In the genomic region with DNA sequence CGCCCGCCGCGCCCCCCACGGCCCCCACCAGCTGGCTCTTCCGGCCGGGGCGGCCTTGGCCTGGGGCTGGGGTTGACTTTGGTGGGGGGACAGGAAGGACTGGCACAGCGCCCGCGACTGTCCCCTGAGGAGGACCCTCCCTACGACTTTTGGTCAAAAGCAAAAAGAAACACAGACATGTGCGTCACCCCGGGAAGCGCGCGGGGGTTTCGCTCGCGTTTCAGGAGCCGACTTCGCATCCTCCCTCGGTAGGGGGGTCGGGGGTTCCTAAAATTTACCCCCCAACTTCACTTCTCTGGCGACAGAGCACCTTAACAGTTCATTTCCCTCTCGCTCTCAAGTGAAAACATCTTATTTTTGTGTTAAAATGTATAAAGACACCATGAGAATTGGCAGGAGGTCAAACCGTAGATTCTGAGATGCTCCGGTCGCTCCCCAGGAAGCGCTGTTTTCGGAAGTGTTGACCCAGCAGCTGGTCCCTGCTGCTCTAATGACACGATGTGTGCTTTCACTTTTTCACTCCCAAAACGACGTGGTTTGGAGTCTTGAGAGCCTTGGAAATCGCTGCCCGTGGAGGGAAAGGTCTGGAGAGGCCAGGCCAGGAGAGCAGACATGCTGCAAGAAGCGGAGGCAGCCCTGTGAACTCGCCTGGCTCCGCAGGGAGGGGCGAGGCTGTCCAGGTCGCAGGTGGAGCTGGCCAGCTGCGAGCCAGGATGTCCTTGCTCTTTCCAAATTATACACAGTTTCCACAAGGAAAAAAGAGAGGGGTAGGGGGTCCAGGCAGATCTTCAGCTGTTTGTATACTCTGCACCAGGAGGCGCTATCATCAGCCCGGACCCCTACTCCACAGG, we compare ENCODE assay signal across 8 cellular contexts.
A peak's percentile ranks its signal among the peaks of the same experiment; 100 is the strongest.
DNase-seq lines count a peak whose midpoint lies in the region; ATAC-seq and TF ChIP-seq lines count a peak whose summit lies in the region.

No MANE protein-coding gene starts in this region.

- peaks cover 14% of the 10 kb centered on the region for H3K79me1 ChIP-seq in trophoblast cell (ENCODE audit: low read length)

- H3K9me2 ChIP-seq in OCI-LY1 (ENCODE audit: low read depth, low read length) = no peaks in the 10 kb centered on the region

- H2BK120ac ChIP-seq in trophoblast cell (ENCODE audit: insufficient read depth, low read length, poor library complexity) = peak overlapping the region; percentile 92

- peak; percentile 46 for DNase-seq in activated CD4-positive, alpha-beta T cell treated with anti-CD3 and anti-CD28 coated beads for 36 hours
- DNase-seq in activated CD4-positive, alpha-beta T cell treated with anti-CD3 and anti-CD28 coated beads for 1 hour = no peak
- DNase-seq in activated naive CD8-positive, alpha-beta T cell treated with anti-CD3 and anti-CD28 coated beads, Interleukin-2, amount 10 ng/mL, durations not matched to agents 7 days and 5 days = peak; percentile 50
- DNase-seq in heart right ventricle = peak; percentile 72 to 80
- peak; percentile 18 to 48 for DNase-seq in trophoblast cell
- DNase-seq in NCI-H510A treated with DMSO at 0.1 percent for 48 hours (lab: John Stamatoyannopoulos, UW) = no peak

- no peaks in the 10 kb centered on the region for H3K9me3 Mint-ChIP-seq in activated CD4-positive, alpha-beta T cell treated with anti-CD3 and anti-CD28 coated beads for 36 hours (ENCODE audit: low read depth)
- H3K9me3 Mint-ChIP-seq in activated naive CD8-positive, alpha-beta T cell treated with anti-CD3 and anti-CD28 coated beads, Interleukin-2, amount 10 ng/mL, durations not matched to agents 7 days and 5 days = no peaks in the 10 kb centered on the region

- no peaks in the 10 kb centered on the region for H3K27me3 Mint-ChIP-seq in activated CD4-positive, alpha-beta T cell treated with anti-CD3 and anti-CD28 coated beads for 36 hours
- H3K27me3 Mint-ChIP-seq in activated naive CD8-positive, alpha-beta T cell treated with anti-CD3 and anti-CD28 coated beads, Interleukin-2, amount 10 ng/mL, durations not matched to agents 7 days and 5 days = peaks cover 20% of the 10 kb centered on the region

- intact Hi-C loops in activated CD4-positive, alpha-beta T cell treated with anti-CD3 and anti-CD28 coated beads for 36 hours (cut with DNase I, micrococcal nuclease) = loop anchor here (2.0 to 5.0 kb wide), 5 partner anchors 153 to 357 kb away; partner anchors contain the start of gene MAP3K1 (in 1 of the 2)
- intact Hi-C loops in heart right ventricle (cut with DNase I) = loop anchor here in 6 of 10 donors (2.0 to 10.0 kb wide), 7 partner anchors 103 to 353 kb away; partner anchors contain the start of gene MAP3K1 (in 5 of the 6)

- H3K27ac Mint-ChIP-seq in activated CD4-positive, alpha-beta T cell treated with anti-CD3 and anti-CD28 coated beads for 36 hours = peak overlapping the region; percentile 84
- H3K27ac Mint-ChIP-seq in activated naive CD8-positive, alpha-beta T cell treated with anti-CD3 and anti-CD28 coated beads, Interleukin-2, amount 10 ng/mL, durations not matched to agents 7 days and 5 days = peak overlapping the region; percentile 68

- H3K79me2 ChIP-seq in OCI-LY1 (ENCODE audit: insufficient read depth, low read length) = no peaks in the 10 kb centered on the region
- peaks cover 2% of the 10 kb centered on the region for H3K79me2 ChIP-seq in trophoblast cell (ENCODE audit: control insufficient read depth, insufficient read depth, low read length, poor library complexity)

- no peak overlapping the region for H3K23ac ChIP-seq in trophoblast cell (ENCODE audit: low read length)

- no peaks in the 10 kb centered on the region for H3K9me3 ChIP-seq in OCI-LY1 (ENCODE audit: low read length)
- H3K9me3 ChIP-seq in heart right ventricle = no peaks in the 10 kb centered on the region
- no peaks in the 10 kb centered on the region for H3K9me3 ChIP-seq in trophoblast cell (ENCODE audit: insufficient read depth, low read depth, low read length)

- H3K4me2 ChIP-seq in OCI-LY1 (ENCODE audit: low read length) (peak overlapping the region; percentile 86), trophoblast cell (ENCODE audit: low read length) (peak overlapping the region; percentile 85)

- H3K36me3 ChIP-seq in OCI-LY1 (ENCODE audit: insufficient read depth, low read length) (no peaks in the 10 kb centered on the region), heart right ventricle (no peaks in the 10 kb centered on the region), trophoblast cell (ENCODE audit: control insufficient read depth in 1 of 2, insufficient read depth in 2 of 2, low read length in 2 of 2) (no peaks in the 10 kb centered on the region)

- peak overlapping the region; percentile 57 for H3K4me3 ChIP-seq in OCI-LY1 (ENCODE audit: low read depth, low read length, poor library complexity, severe bottlenecking)
- H3K4me3 ChIP-seq in heart right ventricle = peak overlapping the region; percentile 29 to 76 (median 66)
- peak overlapping the region; percentile 61 for H3K4me3 ChIP-seq in trophoblast cell (ENCODE audit: low read depth, low read length)

- H4K12ac ChIP-seq in trophoblast cell (ENCODE audit: low read depth, low read length) = peak overlapping the region; percentile 45

- H2BK5ac ChIP-seq in trophoblast cell (ENCODE audit: low read depth, low read length, poor library complexity) = peak overlapping the region; percentile 60

- H3K18ac ChIP-seq in trophoblast cell (ENCODE audit: low read length) = no peak overlapping the region

- peak overlapping the region; percentile 90 for H4K91ac ChIP-seq in trophoblast cell (ENCODE audit: low read depth, low read length)

- peak overlapping the region; percentile 57 for H3K14ac ChIP-seq in trophoblast cell (ENCODE audit: low read length)

- peaks cover 60% of the 10 kb centered on the region for H3K4me1 ChIP-seq in OCI-LY1 (ENCODE audit: insufficient read depth, low read length, severe bottlenecking)
- peaks cover 0 to 55% (median 16%) of the 10 kb centered on the region in 9 donors for H3K4me1 ChIP-seq in heart right ventricle
- H3K4me1 ChIP-seq in trophoblast cell (ENCODE audit: control insufficient read depth in 1 of 2, insufficient read depth in 2 of 2, low read length in 2 of 2) = peaks cover 8 to 14% of the 10 kb centered on the region in 2 experiments

- H3K9ac ChIP-seq in OCI-LY1 (ENCODE audit: low read length) (peak overlapping the region; percentile 68), trophoblast cell (ENCODE audit: low read length) (no peak overlapping the region)

- H2AK5ac ChIP-seq in trophoblast cell (ENCODE audit: low read length) = no peak overlapping the region

- POLR2A ChIA-PET in activated CD4-positive, alpha-beta T cell treated with anti-CD3 and anti-CD28 coated beads for 36 hours (lab: Charles Lee) = no interaction called here
- POLR2A ChIA-PET in activated naive CD8-positive, alpha-beta T cell treated with anti-CD3 and anti-CD28 coated beads, Interleukin-2, amount 10 ng/mL, durations not matched to agents 7 days and 5 days (lab: Charles Lee) = interaction anchor here (0.6 to 1.2 kb wide), 2 partner anchors 108 to 152 kb away, joined by 4 to 5 read pairs; no protein-coding TSS in a partner anchor

- peak; percentile 68 for TF ChIP-seq CTCF in OCI-LY1 (IDR thresholded peaks at IDR 0.05; ENCODE audit: low read length)
- peak in 7 of 9 donors; percentile 21 to 56 (median 36) for TF ChIP-seq CTCF in heart right ventricle (IDR thresholded peaks at IDR 0.05)

- peak; percentile 9 for ATAC-seq in activated CD4-positive, alpha-beta T cell treated with anti-CD3 and anti-CD28 coated beads for 36 hours
- ATAC-seq in activated naive CD8-positive, alpha-beta T cell treated with anti-CD3 and anti-CD28 coated beads, Interleukin-2, amount 10 ng/mL, durations not matched to agents 7 days and 5 days (ENCODE audit: low read depth) = peak; percentile 40
- peak; percentile 48 to 75 (median 60) for ATAC-seq in heart right ventricle
- no peak for ATAC-seq in HG03469 (IDR thresholded peaks at IDR 0.05; ENCODE audit: unreplicated experiment)

- 2 to 3% methylated on average over 39 to 44 of the region's 44 CpGs for WGBS in heart right ventricle, 2 donors
- no CpG with 5 or more reads among the region's 44 CpGs for WGBS in trophoblast cell (ENCODE audit: extremely low coverage, insufficient coverage, insufficient read length)

- peak overlapping the region; percentile 74 for H3K4me3 Mint-ChIP-seq in activated CD4-positive, alpha-beta T cell treated with anti-CD3 and anti-CD28 coated beads for 36 hours
- H3K4me3 Mint-ChIP-seq in activated naive CD8-positive, alpha-beta T cell treated with anti-CD3 and anti-CD28 coated beads, Interleukin-2, amount 10 ng/mL, durations not matched to agents 7 days and 5 days = peak overlapping the region; percentile 87

- H4K20me1 ChIP-seq in OCI-LY1 (ENCODE audit: insufficient read depth, low read length) = no peaks in the 10 kb centered on the region

- no peaks in the 10 kb centered on the region for H3K27me3 ChIP-seq in OCI-LY1 (ENCODE audit: insufficient read depth, low read length)
- H3K27me3 ChIP-seq in heart right ventricle = no peaks in the 10 kb centered on the region
- H3K27me3 ChIP-seq in trophoblast cell (ENCODE audit: insufficient read depth, low read length) = no peaks in the 10 kb centered on the region

- no peaks in the 10 kb centered on the region for H3K36me3 Mint-ChIP-seq in activated CD4-positive, alpha-beta T cell treated with anti-CD3 and anti-CD28 coated beads for 36 hours (ENCODE audit: low read depth)
- no peaks in the 10 kb centered on the region for H3K36me3 Mint-ChIP-seq in activated naive CD8-positive, alpha-beta T cell treated with anti-CD3 and anti-CD28 coated beads, Interleukin-2, amount 10 ng/mL, durations not matched to agents 7 days and 5 days

- CTCF ChIA-PET in activated CD4-positive, alpha-beta T cell treated with anti-CD3 and anti-CD28 coated beads for 36 hours (lab: Charles Lee) = interaction anchor here (0.6 to 0.8 kb wide), 4 partner anchors 149 to 357 kb away, joined by 3 to 4 read pairs (median 4); no protein-coding TSS in a partner anchor

- H3K4ac ChIP-seq in trophoblast cell (ENCODE audit: low read depth, low read length) = peak overlapping the region; percentile 60

- H2BK12ac ChIP-seq in trophoblast cell (ENCODE audit: low read length) = peak overlapping the region; percentile 41

- H2AFZ ChIP-seq in OCI-LY1 (ENCODE audit: low read length) (no peak overlapping the region), trophoblast cell (ENCODE audit: insufficient read depth, low read length, poor library complexity) (peak overlapping the region; percentile 23)

- peaks cover 43% of the 10 kb centered on the region for H3K4me1 Mint-ChIP-seq in activated CD4-positive, alpha-beta T cell treated with anti-CD3 and anti-CD28 coated beads for 36 hours
- H3K4me1 Mint-ChIP-seq in activated naive CD8-positive, alpha-beta T cell treated with anti-CD3 and anti-CD28 coated beads, Interleukin-2, amount 10 ng/mL, durations not matched to agents 7 days and 5 days = peaks cover 15% of the 10 kb centered on the region

- peak overlapping the region; percentile 65 for H4K8ac ChIP-seq in trophoblast cell (ENCODE audit: low read depth, low read length)

- peak overlapping the region; percentile 95 for H3K27ac ChIP-seq in OCI-LY1 (ENCODE audit: low read depth, low read length, poor library complexity, severe bottlenecking)
- H3K27ac ChIP-seq in heart right ventricle = peak overlapping the region; percentile 86 to 99 (median 96)
- H3K27ac ChIP-seq in trophoblast cell (ENCODE audit: low read depth, low read length) = no peak overlapping the region

- H3F3A ChIP-seq in OCI-LY1 (ENCODE audit: insufficient read depth, low read length) = no peaks in the 10 kb centered on the region

Comparison
In these comparisons a context has a peak if more than half of its experiments do, and no peak if none do; other contexts are left out.
1. DNase-seq: peak in activated CD4-positive, alpha-beta T cell treated with anti-CD3 and anti-CD28 coated beads for 36 hours (single experiment), activated naive CD8-positive, alpha-beta T cell treated with anti-CD3 and anti-CD28 coated beads, Interleukin-2, amount 10 ng/mL, durations not matched to agents 7 days and 5 days (single experiment), heart right ventricle (2 of 2) and trophoblast cell (2 of 2); none in activated CD4-positive, alpha-beta T cell treated with anti-CD3 and anti-CD28 coated beads for 1 hour (single experiment) and NCI-H510A treated with DMSO at 0.1 percent for 48 hours (single experiment).
2. Peak in every context shown above with its lines, with median percentiles within 50 percentile points of each other: H3K4me3 ChIP-seq.